In the genomic region with DNA sequence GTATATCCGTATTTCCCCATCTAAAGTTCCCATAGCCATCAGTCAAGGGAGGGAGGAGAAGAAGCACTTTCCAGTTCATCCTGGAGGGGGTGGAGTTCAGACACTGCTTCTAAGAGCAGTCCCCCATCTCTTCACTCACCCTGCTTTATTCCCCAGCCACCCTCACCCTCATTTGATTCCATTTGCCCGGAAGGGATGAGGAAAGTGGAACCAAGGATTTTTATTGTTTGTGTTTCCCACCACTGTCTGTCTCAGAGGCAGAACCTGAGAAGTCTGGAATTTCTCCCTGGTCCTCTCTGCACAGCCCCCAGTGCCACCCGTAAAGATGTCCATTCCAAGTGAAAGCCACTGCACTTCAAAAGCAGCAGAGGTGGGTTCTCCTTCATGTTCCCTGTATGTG, we compare ENCODE assay signal across 9 cellular contexts.
DNase-seq lines count a peak whose midpoint lies in the region; TF ChIP-seq lines count a peak whose summit lies in the region.
"Had no signal": no experiment of that assay in that cellular context is flagged by ENCODE, and none has a peak within 500 bp of the region (broad histone marks: within the 10 kb centered on the region; RNA-seq: fewer than 3 reads in every experiment).

No MANE protein-coding gene starts in this region.

- H3K27me3 ChIP-seq in tibial artery: no peaks in the 10 kb centered on the region

- peak overlapping the region; percentile 77 to 78 for H3K27ac ChIP-seq in tibial artery

- no peaks in the 10 kb centered on the region for H3K9me3 ChIP-seq in tibial artery

- no peak overlapping the region for H3K4me3 ChIP-seq in tibial artery

- DNase-seq in NCI-H82 (lab: John Stamatoyannopoulos, UW) (peak; percentile 12), NCI-H82 treated with DMSO at 0.1 percent for 48 hours (lab: John Stamatoyannopoulos, UW; ENCODE audit: unreplicated experiment) (no peak), astrocyte of the hippocampus (ENCODE audit: low read depth, low spot score) (peak; percentile 52), left kidney (ENCODE audit: low read depth, low spot score) (peak; percentile 68), tibial artery (no peak), amniotic stem cell (lab: John Stamatoyannopoulos, UW) (no peak), SIG-M5 (lab: John Stamatoyannopoulos, UW) (no peak)
- no peak for DNase-seq in activated CD4-positive, alpha-beta T cell treated with anti-CD3 and anti-CD28 coated beads, Interleukin-2, amount 50 U/mL, for 4 hours
- DNase-seq: NCI-H1092 had no signal

- peaks cover 0 to 36% (median 22%) of the 10 kb centered on the region in 4 donors for H3K4me1 ChIP-seq in tibial artery

- TF ChIP-seq CTCF in tibial artery (IDR thresholded peaks at IDR 0.05): no peak

- intact Hi-C loops in tibial artery (cut with DNase I; ENCODE audit: low total_unique reads): no loop called here

- no peaks in the 10 kb centered on the region for H3K36me3 ChIP-seq in tibial artery

Comparison
In these comparisons a context has a peak if more than half of its experiments do, and no peak if none do; other contexts are left out.
1. DNase-seq: peak in NCI-H82 (single experiment), astrocyte of the hippocampus (single experiment) and left kidney (single experiment); none in NCI-H82 treated with DMSO at 0.1 percent for 48 hours (single experiment), tibial artery (0 of 2), amniotic stem cell (single experiment), activated CD4-positive, alpha-beta T cell treated with anti-CD3 and anti-CD28 coated beads, Interleukin-2, amount 50 U/mL, for 4 hours (0 of 2) and SIG-M5 (single experiment).